In the genomic region with DNA sequence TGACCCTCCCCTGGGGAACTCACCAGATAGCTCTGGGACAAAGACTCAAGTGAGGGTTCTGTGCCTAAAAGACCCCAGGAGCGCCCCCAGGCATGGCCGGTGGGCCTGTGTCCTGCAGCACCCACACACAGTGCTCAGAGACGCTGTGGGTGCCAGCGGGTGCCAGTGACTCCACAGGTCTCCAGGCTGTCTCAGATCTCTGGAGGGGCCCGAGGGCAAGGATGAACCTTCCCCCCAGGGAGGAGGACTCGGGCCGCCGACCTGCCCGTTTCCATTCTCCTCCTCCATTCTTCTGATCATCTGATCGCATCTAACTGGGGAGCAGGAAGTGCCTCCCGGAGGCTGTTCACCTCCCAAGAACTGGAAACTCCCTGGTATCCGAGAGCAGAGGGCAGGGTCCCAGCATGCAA, we compare ENCODE assay signal across 9 cellular contexts. TPM values are rescaled to one million over a fixed set of nuclear protein-coding genes. Genes with fewer than 3 reads are reported as not detected.
DNase-seq lines count a peak whose midpoint lies in the region; ATAC-seq and TF ChIP-seq lines count a peak whose summit lies in the region.
"Had no signal": no experiment of that assay in that cellular context is flagged by ENCODE, and none has a peak within 500 bp of the region (broad histone marks: within the 10 kb centered on the region; RNA-seq: fewer than 3 reads in every experiment).

No MANE protein-coding gene starts in this region.

- H3K27ac Mint-ChIP-seq in activated CD8-positive, alpha-beta T cell treated with anti-CD3 and anti-CD28 coated beads for 36 hours: peak overlapping the region; percentile 89
- H3K27ac Mint-ChIP-seq in mesothelial cell of epicardium: no peak overlapping the region

- CTCF ChIA-PET in activated CD8-positive, alpha-beta T cell treated with anti-CD3 and anti-CD28 coated beads for 36 hours (lab: Charles Lee): interaction anchor here (0.8 to 3.0 kb wide), 8 partner anchors 12 to 54 kb away, joined by 3 to 28 read pairs (median 5); no protein-coding TSS in a partner anchor
- CTCF ChIA-PET in HEK293T (lab: Yijun Ruan, JAX): no interaction called here

- no peaks in the 10 kb centered on the region for H3K27me3 Mint-ChIP-seq in activated CD8-positive, alpha-beta T cell treated with anti-CD3 and anti-CD28 coated beads for 36 hours
- H3K27me3 Mint-ChIP-seq in mesothelial cell of epicardium (ENCODE audit: low read depth): peaks cover 11% of the 10 kb centered on the region

- H3K9me3 Mint-ChIP-seq in activated CD8-positive, alpha-beta T cell treated with anti-CD3 and anti-CD28 coated beads for 36 hours: no peaks in the 10 kb centered on the region
- H3K9me3 Mint-ChIP-seq in mesothelial cell of epicardium: no peaks in the 10 kb centered on the region

- TF ChIP-seq CTCF in activated CD8-positive, alpha-beta T cell treated with anti-CD3 and anti-CD28 coated beads for 36 hours (IDR thresholded peaks at IDR 0.05): peak; percentile 40
- TF ChIP-seq CTCF in mesothelial cell of epicardium (IDR thresholded peaks at IDR 0.05; ENCODE audit: unreplicated experiment): no peak

- ATAC-seq in HG03139 (IDR thresholded peaks at IDR 0.05; ENCODE audit: unreplicated experiment): peak; percentile 31
- ATAC-seq in activated CD8-positive, alpha-beta T cell treated with anti-CD3 and anti-CD28 coated beads for 36 hours: peak; percentile 42

- peaks cover 26% of the 10 kb centered on the region for H3K4me1 Mint-ChIP-seq in activated CD8-positive, alpha-beta T cell treated with anti-CD3 and anti-CD28 coated beads for 36 hours (ENCODE audit: low read depth)
- H3K4me1 Mint-ChIP-seq in mesothelial cell of epicardium: peaks cover 22% of the 10 kb centered on the region

- peak overlapping the region; percentile 92 for H3K4me3 Mint-ChIP-seq in activated CD8-positive, alpha-beta T cell treated with anti-CD3 and anti-CD28 coated beads for 36 hours
- H3K4me3 Mint-ChIP-seq in mesothelial cell of epicardium: peak overlapping the region; percentile 45

- peaks cover 7% of the 10 kb centered on the region for H3K36me3 Mint-ChIP-seq in activated CD8-positive, alpha-beta T cell treated with anti-CD3 and anti-CD28 coated beads for 36 hours (ENCODE audit: low read depth)
- H3K36me3 Mint-ChIP-seq in mesothelial cell of epicardium: no peaks in the 10 kb centered on the region

- intact Hi-C loops in activated CD8-positive, alpha-beta T cell treated with anti-CD3 and anti-CD28 coated beads for 36 hours (cut with micrococcal nuclease): no loop called here

- peak; percentile 81 for DNase-seq in activated CD8-positive, alpha-beta memory T cell treated with anti-CD3 and anti-CD28 coated beads for 24 hours
- DNase-seq in activated CD8-positive, alpha-beta memory T cell treated with anti-CD3 and anti-CD28 coated beads, Interleukin-2, amount 50 U/mL, for 48 hours: no peak
- DNase-seq in activated CD8-positive, alpha-beta T cell treated with anti-CD3 and anti-CD28 coated beads for 36 hours: peak; percentile 77
- DNase-seq in mesothelial cell of epicardium (ENCODE audit: low spot score in 2 of 2, unreplicated experiment in 2 of 2) (no peak), hepatic stellate cell (ENCODE audit: low spot score) (no peak), HEK293T (ENCODE audit: extremely low spot score) (no peak), NCI-H1105 (lab: John Stamatoyannopoulos, UW) (no peak)

- POLR2A ChIA-PET in activated CD8-positive, alpha-beta T cell treated with anti-CD3 and anti-CD28 coated beads for 36 hours (lab: Charles Lee): interaction anchor here (0.6 to 6.1 kb wide), 6 partner anchors 9 to 85 kb away, joined by 3 to 46 read pairs (median 6); no protein-coding TSS in a partner anchor
- POLR2A ChIA-PET in HEK293T (lab: Yijun Ruan, JAX): no interaction called here

TF ChIP-seq in HEK293T, 16 proteins besides CTCF, POLR2A, EP300 and RAD21:
- no peak for TF ChIP-seq SP1 (IDR thresholded peaks at IDR 0.05)
- no peak for TF ChIP-seq CTBP1 (IDR thresholded peaks at IDR 0.05; ENCODE audit: borderline replicate concordance)
- TF ChIP-seq ELF4 (IDR thresholded peaks at IDR 0.05): no peak
- TF ChIP-seq ZNF384 (IDR thresholded peaks at IDR 0.05): no peak
- no peak for TF ChIP-seq FOXK2 (IDR thresholded peaks at IDR 0.05)
- TF ChIP-seq, protein P1, sequence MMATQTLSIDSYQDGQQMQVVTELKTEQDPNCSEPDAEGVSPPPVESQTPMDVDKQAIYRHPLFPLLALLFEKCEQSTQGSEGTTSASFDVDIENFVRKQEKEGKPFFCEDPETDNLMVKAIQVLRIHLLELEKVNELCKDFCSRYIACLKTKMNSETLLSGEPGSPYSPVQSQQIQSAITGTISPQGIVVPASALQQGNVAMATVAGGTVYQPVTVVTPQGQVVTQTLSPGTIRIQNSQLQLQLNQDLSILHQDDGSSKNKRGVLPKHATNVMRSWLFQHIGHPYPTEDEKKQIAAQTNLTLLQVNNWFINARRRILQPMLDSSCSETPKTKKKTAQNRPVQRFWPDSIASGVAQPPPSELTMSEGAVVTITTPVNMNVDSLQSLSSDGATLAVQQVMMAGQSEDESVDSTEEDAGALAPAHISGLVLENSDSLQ (IDR thresholded peaks at IDR 0.05): no peak
- no peak for TF ChIP-seq TARDBP (IDR thresholded peaks at IDR 0.05)
- TF ChIP-seq SUZ12 (IDR thresholded peaks at IDR 0.05): no peak
- TF ChIP-seq FOXA1 (IDR thresholded peaks at IDR 0.05): no peak
- no peak for TF ChIP-seq BHLHE40 (IDR thresholded peaks at IDR 0.05; ENCODE audit: borderline replicate concordance)
TF ChIP-seq in HEK293T: peak in this region for 0.

RNA-seq across cellular contexts. Expression of a gene that starts 1.0 kb away (rescaled TPM):
- total RNA-seq in activated CD8-positive, alpha-beta T cell treated with anti-CD3 and anti-CD28 coated beads for 36 hours: 100 to 1,000 TPM; 106 to 115 TPM
- 14.3 to 16.9 TPM (median 16.9 TPM) in 3 replicates for total RNA-seq in mesothelial cell of epicardium

RNA-seq across cellular contexts. Expression of a gene that starts 33.0 kb away (rescaled TPM):
- 10 to 100 TPM; 54.1 to 57.5 TPM for total RNA-seq in activated CD8-positive, alpha-beta T cell treated with anti-CD3 and anti-CD28 coated beads for 36 hours
- 69.6 to 81.0 TPM (median 70.9 TPM) in 3 replicates for total RNA-seq in mesothelial cell of epicardium

RNA-seq across cellular contexts. Expression of a gene that starts 33.0 kb away (rescaled TPM):
- 10 to 100 TPM; 58.0 to 60.1 TPM for total RNA-seq in activated CD8-positive, alpha-beta T cell treated with anti-CD3 and anti-CD28 coated beads for 36 hours
- total RNA-seq in mesothelial cell of epicardium: 38.6 to 44.9 TPM (median 39.5 TPM) in 3 replicates

RNA-seq across cellular contexts. Expression of a gene that starts 38.0 kb away (rescaled TPM):
- total RNA-seq in activated CD8-positive, alpha-beta T cell treated with anti-CD3 and anti-CD28 coated beads for 36 hours: under 1 TPM in 1 of 2 experiments, not detected in 1; 0.09 TPM
- 0.07 to 0.09 TPM in 2 of 3 replicates, not detected in the other for total RNA-seq in mesothelial cell of epicardium
- total RNA-seq: activated CD8-positive, alpha-beta memory T cell treated with anti-CD3 and anti-CD28 coated beads for 36 hours had no signal

RNA-seq across cellular contexts. Expression of a gene that starts 45.7 kb away (rescaled TPM):
- total RNA-seq in activated CD8-positive, alpha-beta T cell treated with anti-CD3 and anti-CD28 coated beads for 36 hours: not detected
- not detected in 3 replicates for total RNA-seq in mesothelial cell of epicardium
- total RNA-seq: activated CD8-positive, alpha-beta memory T cell treated with anti-CD3 and anti-CD28 coated beads for 36 hours had no signal

Comparison
In these comparisons a context has a peak if more than half of its experiments do, and no peak if none do; other contexts are left out.
1. DNase-seq: peak in activated CD8-positive, alpha-beta memory T cell treated with anti-CD3 and anti-CD28 coated beads for 24 hours (single experiment) and activated CD8-positive, alpha-beta T cell treated with anti-CD3 and anti-CD28 coated beads for 36 hours (single experiment); none in activated CD8-positive, alpha-beta memory T cell treated with anti-CD3 and anti-CD28 coated beads, Interleukin-2, amount 50 U/mL, for 48 hours (single experiment), mesothelial cell of epicardium (0 of 2), hepatic stellate cell (single experiment), HEK293T (single experiment) and NCI-H1105 (single experiment).